31 cellular contexts compared by ENCODE assay signal in genomic region chr3:59751606-59752005, GRCh38.
"Had no signal": no experiment of that assay in that cellular context is flagged by ENCODE, and none has a peak within 500 bp of the region (broad histone marks: within the 10 kb centered on the region; RNA-seq: fewer than 3 reads in every experiment).

No MANE protein-coding gene starts in this region.

- H3K27ac ChIP-seq: ascending aorta, cardiac muscle cell, Peyer's patch, SJSA1 had no signal

- H3K4me3 ChIP-seq: ascending aorta, cardiac muscle cell, MG63, Peyer's patch, SJSA1 had no signal

- H3K4me2 ChIP-seq: SK-N-SH had no signal

- ATAC-seq: activated CD8-positive, alpha-beta T cell treated with anti-CD3 and anti-CD28 coated beads for 36 hours; activated T-cell treated with anti-CD3 and anti-CD28 coated beads, Interleukin-2, amount 50 U/mL, for 72 hours; activated T-helper 17 cell treated with anti-CD3 and anti-CD28 coated beads, Interleukin-2, amount 50 U/mL, for 72 hours; PC-3 had no signal

- H3K27me3 Mint-ChIP-seq: activated CD4-positive, alpha-beta T cell treated with anti-CD3 and anti-CD28 coated beads, Interleukin-2, amount 10 ng/mL, durations not matched to agents 24 days and 14 days; activated CD8-positive, alpha-beta T cell treated with anti-CD3 and anti-CD28 coated beads for 36 hours; activated naive CD8-positive, alpha-beta T cell; central memory CD8-positive, alpha-beta T cell had no signal

- H3K4me3 Mint-ChIP-seq: activated CD4-positive, alpha-beta T cell treated with anti-CD3 and anti-CD28 coated beads, Interleukin-2, amount 10 ng/mL, durations not matched to agents 24 days and 14 days; activated CD8-positive, alpha-beta T cell treated with anti-CD3 and anti-CD28 coated beads for 36 hours; activated naive CD4-positive, alpha-beta T cell treated with anti-CD3 and anti-CD28 coated beads for 36 hours; activated naive CD8-positive, alpha-beta T cell; activated T-cell treated with anti-CD3 and anti-CD28 coated beads, Interleukin-2, amount 50 U/mL, for 72 hours; activated T-helper 17 cell treated with anti-CD3 and anti-CD28 coated beads, Interleukin-2, amount 50 U/mL, for 72 hours; central memory CD8-positive, alpha-beta T cell; T-helper 1 cell treated with Interleukin-12 subunit alpha and Interleukin-12 subunit beta and Interleukin-4 antibody, amounts not matched to agents 30 μg/mL and 1 μg/mL, for 36 hours; T-helper 2 cell treated with Interferon-gamma antibody and Interleukin-4, amounts not matched to agents 5 μg/mL and 100 μg/mL, for 36 hours had no signal

- H3K9ac ChIP-seq: SK-N-SH had no signal

- H3K9me3 ChIP-seq: ascending aorta, MG63, Peyer's patch, SJSA1, SK-N-SH had no signal

- DNase-seq: activated CD4-positive, alpha-beta T cell treated with anti-CD3 and anti-CD28 coated beads, Interleukin-2, amount 10 ng/mL, durations not matched to agents 24 days and 14 days; activated CD4-positive, alpha-beta T cell treated with anti-CD3 and anti-CD28 coated beads, Interleukin-2, amount 50 U/mL, for 4 hours; activated CD8-positive, alpha-beta T cell treated with anti-CD3 and anti-CD28 coated beads for 36 hours; activated gamma-delta T cell; activated naive CD4-positive, alpha-beta T cell treated with anti-CD3 and anti-CD28 coated beads for 36 hours; activated T-cell treated with anti-CD3 and anti-CD28 coated beads, Interleukin-2, amount 50 U/mL, for 1 hour; activated T-cell treated with anti-CD3 and anti-CD28 coated beads, Interleukin-2, amount 50 U/mL, for 72 hours; amygdala; MG63; NCI-H1092; NCI-H1436 treated with DMSO at 0.1 percent for 48 hours; NCI-H1694 treated with DMSO at 0.1 percent for 48 hours; NCI-H2029; NCI-H2171; NCI-H510A; NCI-H526; NCI-H748 treated with DMSO at 0.1 percent for 48 hours; NK-92 treated with Interleukin-12 subunit alpha and Interleukin-12 subunit beta, amount 100 ng/mL, for 24 hours; PC-3; Peyer's patch; RPMI8226; SHP77 treated with DMSO at 0.1 percent for 48 hours; SK-N-SH had no signal

- H3K36me3 ChIP-seq: ascending aorta, cardiac muscle cell, MG63, Peyer's patch, SJSA1 had no signal

- H3K4me1 ChIP-seq: ascending aorta, Peyer's patch had no signal

- H3K9me3 Mint-ChIP-seq: activated CD8-positive, alpha-beta T cell treated with anti-CD3 and anti-CD28 coated beads for 36 hours; activated naive CD4-positive, alpha-beta T cell treated with anti-CD3 and anti-CD28 coated beads for 36 hours; central memory CD8-positive, alpha-beta T cell had no signal

- H3K27ac Mint-ChIP-seq: activated CD4-positive, alpha-beta T cell treated with anti-CD3 and anti-CD28 coated beads, Interleukin-2, amount 10 ng/mL, durations not matched to agents 24 days and 14 days; activated CD8-positive, alpha-beta T cell treated with anti-CD3 and anti-CD28 coated beads for 36 hours; activated naive CD4-positive, alpha-beta T cell treated with anti-CD3 and anti-CD28 coated beads for 36 hours; activated naive CD8-positive, alpha-beta T cell; activated T-cell treated with anti-CD3 and anti-CD28 coated beads, Interleukin-2, amount 50 U/mL, for 72 hours; activated T-helper 17 cell treated with anti-CD3 and anti-CD28 coated beads, Interleukin-2, amount 50 U/mL, for 72 hours; T-helper 1 cell treated with Interleukin-12 subunit alpha and Interleukin-12 subunit beta and Interleukin-4 antibody, amounts not matched to agents 30 μg/mL and 1 μg/mL, for 36 hours; T-helper 2 cell treated with Interferon-gamma antibody and Interleukin-4, amounts not matched to agents 5 μg/mL and 100 μg/mL, for 36 hours had no signal

- H3K27me3 ChIP-seq: ascending aorta, cardiac muscle cell, MG63, Peyer's patch, SJSA1 had no signal
